In genomic region chr11:2891291-2891690, GRCh38 we compare ENCODE assay signal across 9 cellular contexts. TPM values are rescaled to one million over a fixed set of nuclear protein-coding genes. Genes with fewer than 3 reads are reported as not detected.
DNase-seq lines count a peak whose midpoint lies in the region; ATAC-seq, FAIRE-seq and TF ChIP-seq lines count a peak whose summit lies in the region.
"Had no signal": no experiment of that assay in that cellular context is flagged by ENCODE, and none has a peak within 500 bp of the region (broad histone marks: within the 10 kb centered on the region; RNA-seq: fewer than 3 reads in every experiment).

No MANE protein-coding gene starts in this region.

- ATAC-seq in Right ventricle myocardium inferior, result no peak
- ATAC-seq in RWPE2 (ENCODE audit: low read depth), result no peak

- intact Hi-C loops in Right ventricle myocardium inferior (cut with DNase I) (loop anchor here (10.0 kb wide), 2 partner anchors 586 to 696 kb away; partner anchors contain the start of genes C11orf21 and TSPAN32), cardiac septum (cut with DNase I) (loop anchor here (10.0 kb wide), 1 partner anchor 696 kb away; no protein-coding TSS in a partner anchor)

- no peak for FAIRE-seq in GM12891 (lab: Jason Lieb, UNC)

- TF ChIP-seq POLR2A in tibial nerve (IDR thresholded peaks at IDR 0.05) (no peak), GM12891 (IDR thresholded peaks at IDR 0.05; ENCODE audit: low read depth, low read length) (no peak)

- no peaks in the 10 kb centered on the region for H3K27me3 ChIP-seq in RWPE2 (ENCODE audit: insufficient read depth, poor library complexity, severe bottlenecking)
- H3K27me3 ChIP-seq in tibial nerve, result no peaks in the 10 kb centered on the region
- H3K27me3 ChIP-seq: SJSA1 had no signal

- H3K9me3 ChIP-seq in RWPE2 (ENCODE audit: severe bottlenecking), result no peaks in the 10 kb centered on the region
- H3K9me3 ChIP-seq in tibial nerve, result no peaks in the 10 kb centered on the region
- H3K9me3 ChIP-seq: SJSA1 had no signal

- H3K27ac ChIP-seq in RWPE2 (ENCODE audit: poor library complexity, severe bottlenecking) (peak overlapping the region; percentile 85), tibial nerve (peak overlapping the region; percentile 41 to 79 (median 66))
- H3K27ac ChIP-seq: SJSA1 had no signal

- H3K4me1 ChIP-seq in RWPE2 (ENCODE audit: insufficient read depth, poor library complexity, severe bottlenecking), result peaks cover 22% of the 10 kb centered on the region
- H3K4me1 ChIP-seq in tibial nerve, result peaks cover 0 to 52% (median 23%) of the 10 kb centered on the region in 4 donors

- WGBS in tibial nerve, 2 donors, result 34 to 53% methylated on average over 4 to 5 of the region's 5 CpGs

- peak; percentile 9 for DNase-seq in Right ventricle myocardium inferior (ENCODE audit: missing footprints)
- DNase-seq in cardiac septum (ENCODE audit: low spot score), result no peak
- no peak for DNase-seq in RWPE2 (ENCODE audit: low spot score)
- DNase-seq in foreskin fibroblast, result peak in 1 of 2 donors; percentile 47
- DNase-seq in tibial nerve (ENCODE audit: low spot score in 2 of 2), result no peak
- no peak for DNase-seq in GM12891 (ENCODE audit: insufficient read length, low spot score)
- DNase-seq in NCI-H187 (lab: John Stamatoyannopoulos, UW), result no peak
- no peak for DNase-seq in hepatic stellate cell (ENCODE audit: low spot score)

- H3K36me3 ChIP-seq in RWPE2 (ENCODE audit: low read depth) (no peaks in the 10 kb centered on the region), tibial nerve (no peaks in the 10 kb centered on the region)
- H3K36me3 ChIP-seq: SJSA1 had no signal

- TF ChIP-seq EP300 in tibial nerve (IDR thresholded peaks at IDR 0.05), result no peak

- TF ChIP-seq CTCF in RWPE2 (IDR thresholded peaks at IDR 0.05; ENCODE audit: poor library complexity, severe bottlenecking), result no peak
- TF ChIP-seq CTCF in foreskin fibroblast (IDR thresholded peaks at IDR 0.05; ENCODE audit: low read depth, low read length), result peak; percentile 3
- no peak for TF ChIP-seq CTCF in tibial nerve (IDR thresholded peaks at IDR 0.05)

- peak overlapping the region; percentile 7 for H3K4me3 ChIP-seq in RWPE2 (ENCODE audit: severe bottlenecking)
- no peak overlapping the region for H3K4me3 ChIP-seq in foreskin fibroblast (ENCODE audit: low read depth in 1 of 2, low read length in 2 of 2)
- H3K4me3 ChIP-seq in tibial nerve, result no peak overlapping the region
- H3K4me3 ChIP-seq: SJSA1 had no signal

TF ChIP-seq in GM12891, 5 proteins besides CTCF, POLR2A, EP300 and RAD21:
- no peak for TF ChIP-seq SPI1 (IDR thresholded peaks at IDR 0.05; ENCODE audit: low read depth, low read length)
- no peak for TF ChIP-seq POLR2AphosphoS5 (IDR thresholded peaks at IDR 0.05; ENCODE audit: low read depth, low read length)
- no peak for TF ChIP-seq TAF1 (IDR thresholded peaks at IDR 0.05; ENCODE audit: low read depth, low read length)
- no peak for TF ChIP-seq PAX5 (IDR thresholded peaks at IDR 0.05; ENCODE audit: insufficient read depth, low read length, severe bottlenecking)
- TF ChIP-seq POU2F2 (IDR thresholded peaks at IDR 0.05; ENCODE audit: low read depth, low read length), result no peak
TF ChIP-seq in GM12891: peak in this region for 0.

RNA-seq across cellular contexts. Expression of gene CDKN1C, which starts 5.7 kb away (rescaled TPM):
- total RNA-seq in Right ventricle myocardium inferior (40.0 TPM), cardiac septum (11.5 TPM), tibial nerve (100 to 1,000 TPM; 128 to 330 (median 260) TPM)
- 0.15 TPM for polyA plus RNA-seq in GM12891 (2012; ENCODE audit: low read depth, missing spikeins)

RNA-seq across cellular contexts. Expression of gene PHLDA2, which starts 37.9 kb away (rescaled TPM):
- total RNA-seq in Right ventricle myocardium inferior, result 0.65 TPM
- 2.1 TPM for total RNA-seq in cardiac septum
- 1 to 10 TPM; 3.3 to 6.1 (median 5.1) TPM for total RNA-seq in tibial nerve
- 0.42 TPM for polyA plus RNA-seq in GM12891 (2012; ENCODE audit: low read depth, missing spikeins)
